Comparison of ENCODE assay signal across 26 cellular contexts in the genomic region with DNA sequence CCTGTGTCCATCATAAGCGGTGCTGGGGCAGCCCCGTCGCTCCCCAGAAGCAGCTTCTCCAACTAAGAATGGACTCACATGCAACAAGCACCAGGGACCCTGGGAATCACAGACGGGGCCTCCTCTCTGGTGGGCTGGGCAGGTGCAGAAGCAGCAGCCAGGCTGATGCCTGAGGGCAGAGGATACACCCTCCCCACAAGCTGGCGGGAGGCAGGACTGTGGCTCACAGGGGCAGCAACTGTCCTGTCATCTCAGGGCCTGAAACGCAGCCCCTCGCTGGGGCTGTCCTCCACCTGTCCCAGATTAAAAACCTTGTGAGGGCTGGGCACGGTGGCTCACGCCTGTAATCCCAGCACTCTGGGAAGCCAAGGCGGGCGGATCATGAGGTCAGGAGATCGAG. TPM values are rescaled to one million over a fixed set of nuclear protein-coding genes. Genes with fewer than 3 reads are reported as not detected.
DNase-seq lines count a peak whose midpoint lies in the region; ATAC-seq and TF ChIP-seq lines count a peak whose summit lies in the region.
"Had no signal": no experiment of that assay in that cellular context is flagged by ENCODE, and none has a peak within 500 bp of the region (broad histone marks: within the 10 kb centered on the region; RNA-seq: fewer than 3 reads in every experiment).

No MANE protein-coding gene starts in this region.

- H3K36me3 Mint-ChIP-seq in central memory CD8-positive, alpha-beta T cell (ENCODE audit: insufficient read depth) = peaks cover 10% of the 10 kb centered on the region
- H3K36me3 Mint-ChIP-seq in stimulated activated effector memory CD8-positive, alpha-beta T cell treated with anti-CD3 and anti-CD28 coated beads, Interleukin-12 subunit alpha, Interleukin-12 subunit beta, amount 100 ng/mL, for 72 hours = peaks cover 13% of the 10 kb centered on the region
- H3K36me3 Mint-ChIP-seq in T-helper 2 cell treated with Interferon-gamma antibody and Interleukin-4, amounts not matched to agents 5 μg/mL and 100 μg/mL, for 36 hours (ENCODE audit: low read depth) = peaks cover 5% of the 10 kb centered on the region

- H3K4me3 Mint-ChIP-seq in central memory CD8-positive, alpha-beta T cell = no peak overlapping the region
- no peak overlapping the region for H3K4me3 Mint-ChIP-seq in stimulated activated effector memory CD8-positive, alpha-beta T cell treated with anti-CD3 and anti-CD28 coated beads, Interleukin-12 subunit alpha, Interleukin-12 subunit beta, amount 100 ng/mL, for 72 hours
- H3K4me3 Mint-ChIP-seq in T-helper 2 cell treated with Interferon-gamma antibody and Interleukin-4, amounts not matched to agents 5 μg/mL and 100 μg/mL, for 36 hours = no peak overlapping the region

- H3K9me3 ChIP-seq in BE2C = no peaks in the 10 kb centered on the region
- H3K9me3 ChIP-seq in esophagus squamous epithelium = no peaks in the 10 kb centered on the region
- H3K9me3 ChIP-seq: HAP-1, SK-N-SH had no signal

- H3K4me1 Mint-ChIP-seq in central memory CD8-positive, alpha-beta T cell = peaks cover 20% of the 10 kb centered on the region
- peaks cover 30% of the 10 kb centered on the region for H3K4me1 Mint-ChIP-seq in stimulated activated effector memory CD8-positive, alpha-beta T cell treated with anti-CD3 and anti-CD28 coated beads, Interleukin-12 subunit alpha, Interleukin-12 subunit beta, amount 100 ng/mL, for 72 hours
- peaks cover 13% of the 10 kb centered on the region for H3K4me1 Mint-ChIP-seq in T-helper 2 cell treated with Interferon-gamma antibody and Interleukin-4, amounts not matched to agents 5 μg/mL and 100 μg/mL, for 36 hours (ENCODE audit: low read depth)

- peak overlapping the region; percentile 55 for H3K27ac Mint-ChIP-seq in central memory CD8-positive, alpha-beta T cell (ENCODE audit: low read depth)
- H3K27ac Mint-ChIP-seq in stimulated activated effector memory CD8-positive, alpha-beta T cell treated with anti-CD3 and anti-CD28 coated beads, Interleukin-12 subunit alpha, Interleukin-12 subunit beta, amount 100 ng/mL, for 72 hours = peak overlapping the region; percentile 33
- H3K27ac Mint-ChIP-seq in T-helper 2 cell treated with Interferon-gamma antibody and Interleukin-4, amounts not matched to agents 5 μg/mL and 100 μg/mL, for 36 hours = no peak overlapping the region
- H3K27ac Mint-ChIP-seq: CD14-positive monocyte had no signal

- peaks cover 17% of the 10 kb centered on the region for H3K27me3 ChIP-seq in BE2C
- peaks cover 0 to 45% (median 6%) of the 10 kb centered on the region in 4 donors for H3K27me3 ChIP-seq in esophagus squamous epithelium

- H3K27ac ChIP-seq in esophagus squamous epithelium = no peak overlapping the region
- H3K27ac ChIP-seq: GM23248, HL-60 had no signal

- DNase-seq in BE2C (peak; percentile 50), ELF-1 (ENCODE audit: low read depth, low spot score) (peak; percentile 58), esophagus squamous epithelium (lab: John Stamatoyannopoulos, UW) (no peak)
- DNase-seq in central memory CD8-positive, alpha-beta T cell (ENCODE audit: low spot score in 2 of 2) = no peak
- no peak for DNase-seq in stimulated activated effector memory CD8-positive, alpha-beta T cell treated with anti-CD3 and anti-CD28 coated beads, Interleukin-12 subunit alpha, Interleukin-12 subunit beta, amount 100 ng/mL, for 72 hours (ENCODE audit: low spot score in 2 of 2)
- DNase-seq in T-helper 2 cell treated with Interferon-gamma antibody and Interleukin-4, amounts not matched to agents 5 μg/mL and 100 μg/mL, for 36 hours (ENCODE audit: low spot score) = no peak
- DNase-seq: DMS53, GM23248, Kasumi-1, NCI-H1105, NCI-H1436 treated with DMSO at 0.1 percent for 48 hours, NCI-H187 treated with DMSO at 0.1 percent for 48 hours, NCI-H2171 treated with DMSO at 0.1 percent for 48 hours, NCI-H345, NCI-H510A treated with DMSO at 0.1 percent for 48 hours, NCI-H774, SIG-M5, SK-N-SH had no signal

- intact Hi-C loops in esophagus squamous epithelium (cut with DNase I) = no loop called here

- H3K36me3 ChIP-seq in BE2C = 0 out of 2 replicates have a peak, but pooled peaks cover 2% of the 10 kb centered on the region
- no peaks in the 10 kb centered on the region for H3K36me3 ChIP-seq in esophagus squamous epithelium

- H3K27me3 Mint-ChIP-seq in central memory CD8-positive, alpha-beta T cell = no peaks in the 10 kb centered on the region
- H3K27me3 Mint-ChIP-seq in T-helper 2 cell treated with Interferon-gamma antibody and Interleukin-4, amounts not matched to agents 5 μg/mL and 100 μg/mL, for 36 hours (ENCODE audit: low read depth) = peaks cover 12% of the 10 kb centered on the region

- no peak for TF ChIP-seq CTCF in BE2C (IDR thresholded peaks at IDR 0.05; ENCODE audit: low read depth, low read length)
- no peak for TF ChIP-seq CTCF in esophagus squamous epithelium (IDR thresholded peaks at IDR 0.05)

- no peak overlapping the region for H3K4me3 ChIP-seq in BE2C (ENCODE audit: low read depth, low read length)
- H3K4me3 ChIP-seq in esophagus squamous epithelium = no peak overlapping the region
- H3K4me3 ChIP-seq: GM23248, HAP-1, K562 had no signal

- WGBS in esophagus squamous epithelium, 2 donors = 88% methylated on average over 10 of the region's 12 CpGs; no CpG with 5 or more reads in 1 of the 2 donors

- no peak for TF ChIP-seq POLR2A in esophagus squamous epithelium (IDR thresholded peaks at IDR 0.05)

- no peaks in the 10 kb centered on the region for H3K9me3 Mint-ChIP-seq in central memory CD8-positive, alpha-beta T cell
- H3K9me3 Mint-ChIP-seq in stimulated activated effector memory CD8-positive, alpha-beta T cell treated with anti-CD3 and anti-CD28 coated beads, Interleukin-12 subunit alpha, Interleukin-12 subunit beta, amount 100 ng/mL, for 72 hours = no peaks in the 10 kb centered on the region
- no peaks in the 10 kb centered on the region for H3K9me3 Mint-ChIP-seq in T-helper 2 cell treated with Interferon-gamma antibody and Interleukin-4, amounts not matched to agents 5 μg/mL and 100 μg/mL, for 36 hours

- no peak for ATAC-seq in central memory CD8-positive, alpha-beta T cell (replicated peaks; ENCODE audit: extremely low read depth, poor library complexity, severe bottlenecking)
- no peak for ATAC-seq in stimulated activated effector memory CD8-positive, alpha-beta T cell treated with anti-CD3 and anti-CD28 coated beads, Interleukin-12 subunit alpha, Interleukin-12 subunit beta, amount 100 ng/mL, for 72 hours
- no peak for ATAC-seq in HG03432 (IDR thresholded peaks at IDR 0.05; ENCODE audit: unreplicated experiment)
- ATAC-seq: K562 had no signal

- H3K4me1 ChIP-seq in BE2C (no peaks in the 10 kb centered on the region; the same call in 1 of the 2 replicates), esophagus squamous epithelium (peaks cover 23 to 49% (median 25%) of the 10 kb centered on the region in 3 donors)

RNA-seq across cellular contexts. Expression of gene SBF1, which starts 3.1 kb away (rescaled TPM):
- 103 TPM for polyA plus RNA-seq in BE2C (2012; ENCODE audit: insufficient read depth, insufficient read length, low read depth)
- 10 to 100 TPM; 38.3 to 92.0 (median 63.4) TPM for total RNA-seq in esophagus squamous epithelium

RNA-seq across cellular contexts. Expression of gene ADM2, which starts 3.4 kb away (rescaled TPM):
- polyA plus RNA-seq in BE2C (2012; ENCODE audit: insufficient read depth, insufficient read length, low read depth) = 13.9 TPM
- 1 to 10 TPM in 2 of 4 donors, under 1 TPM in 2; under 0.01 to 1.9 (median 0.89) TPM for total RNA-seq in esophagus squamous epithelium
- total RNA-seq: A172 had no signal
- polyA plus RNA-seq: CD14-positive monocyte had no signal

RNA-seq across cellular contexts. Expression of gene MIOX, which starts 8.7 kb away (rescaled TPM):
- 0.48 TPM for polyA plus RNA-seq in BE2C (2012; ENCODE audit: insufficient read depth, insufficient read length, low read depth)
- not detected for total RNA-seq in esophagus squamous epithelium
- total RNA-seq: A172, Daoy, GM23248, K562, M059J had no signal
- polyA plus RNA-seq: CD14-positive monocyte had no signal

RNA-seq across cellular contexts. Expression of gene LMF2, which starts 29.6 kb away (rescaled TPM):
- polyA plus RNA-seq in BE2C (2012; ENCODE audit: insufficient read depth, insufficient read length, low read depth) = 126 TPM
- total RNA-seq in esophagus squamous epithelium = 10 to 100 TPM; 35.4 to 65.0 (median 46.2) TPM

RNA-seq across cellular contexts. Expression of gene NCAPH2, which starts 30.1 kb away (rescaled TPM):
- polyA plus RNA-seq in BE2C (2012; ENCODE audit: insufficient read depth, insufficient read length, low read depth) = 201 TPM
- total RNA-seq in esophagus squamous epithelium = 10 to 100 TPM; 30.2 to 42.6 (median 38.5) TPM

Comparison
In these comparisons a context has a peak if more than half of its experiments do, and no peak if none do; other contexts are left out.
1. DNase-seq: peak in BE2C (single experiment) and ELF-1 (single experiment); none in central memory CD8-positive, alpha-beta T cell (0 of 2), stimulated activated effector memory CD8-positive, alpha-beta T cell treated with anti-CD3 and anti-CD28 coated beads, Interleukin-12 subunit alpha, Interleukin-12 subunit beta, amount 100 ng/mL, for 72 hours (0 of 2), T-helper 2 cell treated with Interferon-gamma antibody and Interleukin-4, amounts not matched to agents 5 μg/mL and 100 μg/mL, for 36 hours (single experiment) and esophagus squamous epithelium (single experiment).